8 cellular contexts compared by ENCODE assay signal in the genomic region with DNA sequence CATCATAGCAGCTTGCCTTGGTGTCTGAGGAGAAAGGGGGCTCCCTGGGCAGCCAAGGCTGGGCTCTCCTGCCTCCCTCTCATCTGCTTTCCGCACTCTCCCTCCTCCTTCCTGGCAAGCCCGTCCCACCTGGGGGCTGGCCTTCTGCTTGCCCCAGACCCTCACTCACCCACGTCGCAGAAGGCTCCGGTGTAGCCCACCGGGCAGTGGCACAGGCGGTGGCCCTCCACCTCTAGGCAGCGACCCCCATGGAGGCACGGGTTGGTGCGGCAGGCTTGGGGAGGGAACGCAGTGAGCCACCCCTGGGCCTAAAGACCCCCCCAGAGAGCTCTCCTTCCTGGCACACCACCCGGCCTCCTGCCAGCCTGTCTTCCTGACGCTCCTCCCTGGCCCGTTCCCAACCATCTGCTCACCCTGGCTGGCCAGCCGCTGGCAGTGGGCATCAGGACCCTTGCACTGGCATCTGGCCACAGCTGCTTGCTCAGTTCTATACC. TPM values are rescaled to one million over a fixed set of nuclear protein-coding genes. Genes with fewer than 3 reads are reported as not detected.
DNase-seq lines count a peak whose midpoint lies in the region; ATAC-seq, FAIRE-seq and TF ChIP-seq lines count a peak whose summit lies in the region.

No MANE protein-coding gene starts in this region.

- FAIRE-seq in urothelium cell line (lab: Jason Lieb, UNC), result no peak

- no peak overlapping the region for H3K27ac Mint-ChIP-seq in activated naive CD8-positive, alpha-beta T cell

- no peaks in the 10 kb centered on the region for H3K9me3 Mint-ChIP-seq in activated naive CD8-positive, alpha-beta T cell (ENCODE audit: low read depth)

- no peaks in the 10 kb centered on the region for H3K9me3 ChIP-seq in heart left ventricle
- no peaks in the 10 kb centered on the region for H3K9me3 ChIP-seq in lower lobe of right lung

- H3K4me1 Mint-ChIP-seq in activated naive CD8-positive, alpha-beta T cell (ENCODE audit: low read depth), result peaks cover 21% of the 10 kb centered on the region

- peaks cover 33 to 56% (median 44%) of the 10 kb centered on the region in 9 donors for H3K27me3 ChIP-seq in heart left ventricle
- H3K27me3 ChIP-seq in lower lobe of right lung (ENCODE audit: low read depth), result peaks cover 44% of the 10 kb centered on the region

- H3K4me3 Mint-ChIP-seq in activated naive CD8-positive, alpha-beta T cell, result peak overlapping the region; percentile 23

- WGBS in heart left ventricle, 4 donors, result 26 to 32% (median 27%) methylated on average over 9 to 15 of the region's 15 CpGs

- no peaks in the 10 kb centered on the region for H3K36me3 ChIP-seq in heart left ventricle
- H3K36me3 ChIP-seq in lower lobe of right lung, result no peaks in the 10 kb centered on the region

- TF ChIP-seq CTCF in heart left ventricle (IDR thresholded peaks at IDR 0.05) (no peak), lower lobe of right lung (IDR thresholded peaks at IDR 0.05) (no peak)

- H3K27ac ChIP-seq in heart left ventricle, result peak overlapping the region in 1 of 12 donors; percentile 35
- H3K27ac ChIP-seq in lower lobe of right lung, result no peak overlapping the region

- DNase-seq in heart left ventricle (peak in 1 of 5 donors; percentile 64), cardiac septum (ENCODE audit: low spot score) (no peak), lower lobe of right lung (no peak), urothelium cell line (ENCODE audit: low spot score) (peak; percentile 23), D341Med (ENCODE audit: low spot score) (no peak), NCI-H187 treated with DMSO at 0.1 percent for 48 hours (lab: John Stamatoyannopoulos, UW) (no peak)

- H3K4me3 ChIP-seq in heart left ventricle, result peak overlapping the region in 11 of 12 donors; percentile 38 to 64 (median 56)
- H3K4me3 ChIP-seq in lower lobe of right lung, result peak overlapping the region; percentile 70

- no peak for TF ChIP-seq POLR2A in heart left ventricle (IDR thresholded peaks at IDR 0.05)

- H3K4me1 ChIP-seq in heart left ventricle, result peaks cover 8 to 51% (median 32%) of the 10 kb centered on the region in 12 donors
- H3K4me1 ChIP-seq in lower lobe of right lung, result peaks cover 49% of the 10 kb centered on the region

- ATAC-seq in heart left ventricle, result no peak
- ATAC-seq in lower lobe of right lung, result no peak
- ATAC-seq in GM19328 (IDR thresholded peaks at IDR 0.05; ENCODE audit: unreplicated experiment), result no peak

- intact Hi-C loops in heart left ventricle (cut with DNase I) (loop anchor here (1.0 to 10.0 kb wide), 7 partner anchors 42 to 200 kb away; a partner anchor contains a TSS), cardiac septum (cut with DNase I) (loop anchor here (1.0 kb wide), 1 partner anchor 50 kb away; no protein-coding TSS in a partner anchor), lower lobe of right lung (cut with DNase I) (loop anchor here (10.0 kb wide), 1 partner anchor 50 kb away; no protein-coding TSS in a partner anchor)

- no peaks in the 10 kb centered on the region for H3K36me3 Mint-ChIP-seq in activated naive CD8-positive, alpha-beta T cell

- no peaks in the 10 kb centered on the region for H3K27me3 Mint-ChIP-seq in activated naive CD8-positive, alpha-beta T cell

RNA-seq across cellular contexts. Expression of a gene that starts 4.2 kb away (rescaled TPM):
- total RNA-seq in heart left ventricle, result not detected
- not detected for polyA plus RNA-seq in heart left ventricle
- total RNA-seq in cardiac septum, result not detected
- total RNA-seq in lower lobe of right lung, result not detected

RNA-seq across cellular contexts. Expression of a gene that starts 4.7 kb away (rescaled TPM):
- total RNA-seq in heart left ventricle (under 1 TPM in 1 of 9 donors, not detected in 8; 0.56 TPM), cardiac septum (not detected), lower lobe of right lung (0.80 TPM)
- polyA plus RNA-seq in heart left ventricle, result under 1 TPM in 1 of 2 donors, not detected in 1; 0.29 TPM

RNA-seq across cellular contexts. Expression of a gene that starts 20.5 kb away (rescaled TPM):
- not detected for total RNA-seq in heart left ventricle
- polyA plus RNA-seq in heart left ventricle, result not detected
- not detected for total RNA-seq in cardiac septum
- not detected for total RNA-seq in lower lobe of right lung

RNA-seq across cellular contexts. Expression of a gene that starts 21.8 kb away (rescaled TPM):
- total RNA-seq in heart left ventricle (10 to 100 TPM; 12.8 to 33.2 (median 17.3) TPM), cardiac septum (20.2 TPM), lower lobe of right lung (59.4 TPM)
- polyA plus RNA-seq in heart left ventricle, result 10 to 100 TPM in 1 of 2 donors, 1 to 10 TPM in 1; 6.8 to 29.5 TPM

RNA-seq across cellular contexts. Expression of a gene that starts 41.9 kb away (rescaled TPM):
- total RNA-seq in heart left ventricle (1 to 10 TPM in 8 of 9 donors, under 1 TPM in 1; 0.82 to 5.0 (median 1.8) TPM), cardiac septum (5.1 TPM), lower lobe of right lung (1.7 TPM)
- 1 to 10 TPM; 1.4 to 1.5 TPM for polyA plus RNA-seq in heart left ventricle
